19 cellular contexts compared by ENCODE assay signal in genomic region chr13:40456979-40457553, GRCh38.
"Had no signal": no experiment of that assay in that cellular context is flagged by ENCODE, and none has a peak within 500 bp of the region (broad histone marks: within the 10 kb centered on the region; RNA-seq: fewer than 3 reads in every experiment).

No MANE protein-coding gene starts in this region.

- H3K4me3 Mint-ChIP-seq: central memory CD8-positive, alpha-beta T cell; stimulated activated naive CD8-positive, alpha-beta T cell treated with anti-CD3 and anti-CD28 coated beads, Interleukin-15, Interleukin-2, amounts not matched to agents 100 ng/mL and 50 ng/mL, for 24 hours had no signal

- H3K9me3 ChIP-seq: psoas muscle, right lobe of liver, thoracic aorta, transverse colon had no signal

- H3K27me3 ChIP-seq: dorsolateral prefrontal cortex, hepatocyte, right lobe of liver, transverse colon had no signal

- H3K9ac ChIP-seq: parathyroid adenoma had no signal

- H3K4me2 ChIP-seq: hepatocyte had no signal

- H3K4me3 ChIP-seq: dorsolateral prefrontal cortex, hepatocyte, psoas muscle, right lobe of liver, skin epidermis, thoracic aorta, transverse colon had no signal

- H3K27ac Mint-ChIP-seq: stimulated activated naive CD8-positive, alpha-beta T cell treated with anti-CD3 and anti-CD28 coated beads, Interleukin-15, Interleukin-2, amounts not matched to agents 100 ng/mL and 50 ng/mL, for 24 hours had no signal

- H3K9me3 Mint-ChIP-seq: central memory CD8-positive, alpha-beta T cell; stimulated activated naive CD8-positive, alpha-beta T cell treated with anti-CD3 and anti-CD28 coated beads, Interleukin-15, Interleukin-2, amounts not matched to agents 100 ng/mL and 50 ng/mL, for 24 hours had no signal

- ATAC-seq: left lobe of liver had no signal

- H3K36me3 ChIP-seq: right lobe of liver, thoracic aorta, transverse colon had no signal

- H3K4me1 ChIP-seq: parathyroid adenoma, psoas muscle, transverse colon had no signal

- H3K27ac ChIP-seq: dorsolateral prefrontal cortex, hepatocyte, parathyroid adenoma, psoas muscle, right lobe of liver, skin epidermis, thoracic aorta, transverse colon had no signal

- H3K79me2 ChIP-seq: hepatocyte, parathyroid adenoma had no signal

- DNase-seq: cortex of kidney; dorsolateral prefrontal cortex; effector CD8-positive, alpha-beta T cell; foreskin melanocyte; head of caudate nucleus; mammary epithelial cell; psoas muscle; retina; right lobe of liver; stimulated activated CD4-positive, alpha-beta T cell treated with anti-CD3 and anti-CD28 coated beads, Interleukin-2, amount 100 ng/mL, for 24 hours; stimulated activated CD4-positive, alpha-beta T cell treated with anti-CD3 and anti-CD28 coated beads, Interleukin-4, amount 100 ng/mL, for 4 hours; transverse colon had no signal

- H3K27me3 Mint-ChIP-seq: central memory CD8-positive, alpha-beta T cell; stimulated activated naive CD8-positive, alpha-beta T cell treated with anti-CD3 and anti-CD28 coated beads, Interleukin-15, Interleukin-2, amounts not matched to agents 100 ng/mL and 50 ng/mL, for 24 hours had no signal

- H2AFZ ChIP-seq: hepatocyte, parathyroid adenoma had no signal
